ENCODE assay signal across 2 cellular contexts in genomic region chr19:28424041-28424440, GRCh38.
A peak's percentile ranks its signal among the peaks of the same experiment; 100 is the strongest.
TF ChIP-seq lines count a peak whose summit lies in the region.

No MANE protein-coding gene starts in this region.

TF ChIP-seq in HEK293, 187 proteins besides CTCF, POLR2A, EP300 and RAD21:
- TF ChIP-seq ZSCAN4 (tag by site-specific recombination; IDR thresholded peaks at IDR 0.05) (peak; percentile 60), FEZF1 (tag by site-specific recombination; IDR thresholded peaks at IDR 0.05) (peak; percentile 9; the same call in 1 of the 2 replicates), ZNF623 (tag by site-specific recombination; IDR thresholded peaks at IDR 0.05) (no peak)

TF ChIP-seq in H1, 55 proteins besides CTCF, POLR2A, EP300 and RAD21:
- TF ChIP-seq SP4 (IDR thresholded peaks at IDR 0.05; ENCODE audit: low read length), result no peak
- no peak for TF ChIP-seq PHF8 (conservative IDR thresholded peaks at IDR 0.05; ENCODE audit: low read depth, low read length)
- no peak for TF ChIP-seq CEBPB (IDR thresholded peaks at IDR 0.05; ENCODE audit: low read depth, low read length)
- TF ChIP-seq JUND (IDR thresholded peaks at IDR 0.05; ENCODE audit: low read length), result no peak
- no peak for TF ChIP-seq SAP30 (IDR thresholded peaks at IDR 0.05; ENCODE audit: insufficient read depth, insufficient replicate concordance, low read length)
- TF ChIP-seq CHD2 (IDR thresholded peaks at IDR 0.05; ENCODE audit: low read length), result no peak
- peak; percentile 53; the same call in 1 of the 2 replicates for TF ChIP-seq RFX5 (IDR thresholded peaks at IDR 0.05; ENCODE audit: borderline replicate concordance, low read depth, low read length)
- no peak for TF ChIP-seq RNF2 (IDR thresholded peaks at IDR 0.05; ENCODE audit: borderline replicate concordance, low read depth, low read length, missing control alignments, poor library complexity, severe bottlenecking)
- no peak for TF ChIP-seq NRF1 (IDR thresholded peaks at IDR 0.05; ENCODE audit: low read depth, low read length)
- TF ChIP-seq SUZ12 (IDR thresholded peaks at IDR 0.05; ENCODE audit: low read length), result no peak
- no peak for TF ChIP-seq POU5F1 (IDR thresholded peaks at IDR 0.05; ENCODE audit: low read depth, low read length)
- TF ChIP-seq JUN (IDR thresholded peaks at IDR 0.05; ENCODE audit: low read depth, low read length), result no peak
- no peak for TF ChIP-seq POLR2AphosphoS5 (IDR thresholded peaks at IDR 0.05; ENCODE audit: low read depth, low read length)
- TF ChIP-seq TBP (IDR thresholded peaks at IDR 0.05; ENCODE audit: low read depth, low read length), result no peak
- TF ChIP-seq MAFK (IDR thresholded peaks at IDR 0.05; ENCODE audit: low read depth, low read length), result no peak
- TF ChIP-seq TEAD4 (IDR thresholded peaks at IDR 0.05; ENCODE audit: low read depth, low read length), result peak; percentile 84; the same call in 1 of the 2 replicates
- TF ChIP-seq BCL11A (IDR thresholded peaks at IDR 0.05; ENCODE audit: low read depth in 2 of 2, low read length in 2 of 2), result no peak
- peak; percentile 29; the same call in 1 of the 2 replicates for TF ChIP-seq RBBP5 (IDR thresholded peaks at IDR 0.05; ENCODE audit: borderline replicate concordance, low read depth, low read length)
- TF ChIP-seq TCF12 (IDR thresholded peaks at IDR 0.05; ENCODE audit: low read depth, low read length), result no peak
- no peak for TF ChIP-seq ASH2L (IDR thresholded peaks at IDR 0.05; ENCODE audit: low read length)
- TF ChIP-seq KDM5A (IDR thresholded peaks at IDR 0.05; ENCODE audit: low read length), result no peak
